In the genomic region with DNA sequence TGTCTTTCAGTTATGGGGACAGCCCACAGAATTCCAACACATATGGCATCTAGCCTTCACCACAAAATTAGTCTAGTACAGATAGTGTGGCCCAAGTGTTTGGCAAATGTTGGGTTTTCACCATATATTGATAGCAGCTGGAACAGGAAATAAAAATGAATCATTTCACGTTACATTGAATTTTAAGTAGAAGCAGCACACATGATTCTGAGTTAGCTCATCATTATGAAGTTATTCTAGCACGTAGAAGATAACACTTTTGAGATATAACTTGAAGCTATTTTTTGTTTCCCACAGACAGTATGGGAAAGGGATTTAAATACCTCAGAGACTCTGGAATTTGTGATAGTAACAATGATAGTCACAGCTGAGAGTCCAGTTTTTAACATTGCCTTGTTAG, we compare ENCODE assay signal across 16 cellular contexts.
DNase-seq lines count a peak whose midpoint lies in the region; ATAC-seq, FAIRE-seq and TF ChIP-seq lines count a peak whose summit lies in the region.
"Had no signal": no experiment of that assay in that cellular context is flagged by ENCODE, and none has a peak within 500 bp of the region (broad histone marks: within the 10 kb centered on the region; RNA-seq: fewer than 3 reads in every experiment).

No MANE protein-coding gene starts in this region.

- H3K9me3 ChIP-seq in endothelial cell of umbilical vein (replicated peaks; ENCODE audit: control insufficient read depth, insufficient read depth, low read length) (no peaks in the 10 kb centered on the region), mesenchymal stem cell (ENCODE audit: control insufficient read depth, low read length) (no peaks in the 10 kb centered on the region)
- H3K9me3 ChIP-seq: transverse colon had no signal

- peaks cover 0 to 7% of the 10 kb centered on the region in 2 experiments for H3K36me3 ChIP-seq in endothelial cell of umbilical vein (ENCODE audit: control insufficient read depth in 2 of 2, extremely low read depth in 1 of 2, insufficient read depth in 2 of 2, low read length in 2 of 2)
- H3K36me3 ChIP-seq in mesenchymal stem cell (ENCODE audit: control insufficient read depth in 1 of 2, insufficient read depth in 2 of 2, low read depth in 1 of 2, low read length in 2 of 2), result peaks cover 0 to 3% of the 10 kb centered on the region in 2 experiments

- no peak overlapping the region for H3K9ac ChIP-seq in endothelial cell of umbilical vein (replicated peaks; ENCODE audit: extremely low read depth, insufficient read depth, low read length)
- H3K9ac ChIP-seq in mesenchymal stem cell (ENCODE audit: low read length), result no peak overlapping the region
- H3K9ac ChIP-seq: parathyroid adenoma had no signal

- H2AK5ac ChIP-seq in mesenchymal stem cell (ENCODE audit: low read length, severe bottlenecking), result no peak overlapping the region

- H3K4me2 ChIP-seq in endothelial cell of umbilical vein (ENCODE audit: insufficient read depth, low read length) (no peak overlapping the region), mesenchymal stem cell (ENCODE audit: low read length, poor library complexity, severe bottlenecking) (no peak overlapping the region)

- FAIRE-seq in endothelial cell of umbilical vein (lab: Jason Lieb, UNC), result no peak

- no peak overlapping the region for H2BK5ac ChIP-seq in mesenchymal stem cell (ENCODE audit: low read depth, low read length, poor library complexity, severe bottlenecking)

- H3K18ac ChIP-seq in mesenchymal stem cell (ENCODE audit: low read depth in 1 of 2, low read length in 2 of 2), result no peak overlapping the region

- dilution Hi-C loops in endothelial cell of umbilical vein (cut with MboI; ENCODE audit: extremely low pct_ligation_motif_present, low sequenced_read_pairs), result no loop called here

- H2BK15ac ChIP-seq in mesenchymal stem cell (ENCODE audit: low read depth, poor library complexity, severe bottlenecking), result no peak overlapping the region

- no peak overlapping the region for H4K8ac ChIP-seq in mesenchymal stem cell (ENCODE audit: low read length)

- no peaks in the 10 kb centered on the region for H3K9me1 ChIP-seq in endothelial cell of umbilical vein (replicated peaks; ENCODE audit: control insufficient read depth, extremely low read depth, insufficient read depth, low read length)

- DNase-seq in AG09319 (ENCODE audit: extremely low read depth, low read depth) (peak; percentile 36), M059J (ENCODE audit: low read depth) (peak; percentile 26), endothelial cell of umbilical vein (ENCODE audit: low read depth, low spot score) (peak; percentile 45), mesenchymal stem cell (peak; percentile 36), SKM-1 (lab: John Stamatoyannopoulos, UW; ENCODE audit: unreplicated experiment) (no peak), NCI-H2029 treated with DMSO at 0.1 percent for 48 hours (lab: John Stamatoyannopoulos, UW) (no peak), NCI-H82 treated with DMSO at 0.1 percent for 48 hours (lab: John Stamatoyannopoulos, UW; ENCODE audit: unreplicated experiment) (no peak)
- DNase-seq: activated naive CD4-positive, alpha-beta T cell; C1 segment of cervical spinal cord; caudate nucleus; DMS79 treated with DMSO at 0.1 percent for 48 hours; NCI-H2171; NK-92 treated with Interleukin-12 subunit alpha and Interleukin-12 subunit beta, amount 100 ng/mL, for 24 hours; transverse colon had no signal

- H3K27ac ChIP-seq in endothelial cell of umbilical vein (ENCODE audit: insufficient read depth, low read depth, low read length) (no peak overlapping the region), mesenchymal stem cell (ENCODE audit: low read length, poor library complexity, severe bottlenecking) (no peak overlapping the region)
- H3K27ac ChIP-seq: parathyroid adenoma, transverse colon had no signal

- BruUV-seq in endothelial cell of umbilical vein (replicated peaks; lab: Mats Ljungman, UMichigan), result no TSS peak

- no peak overlapping the region for H3K4ac ChIP-seq in mesenchymal stem cell (ENCODE audit: low read depth in 1 of 2, low read length in 2 of 2)

- no peak for TF ChIP-seq POLR2A in endothelial cell of umbilical vein (IDR thresholded peaks at IDR 0.05; ENCODE audit: low read depth, low read length)

- H2BK12ac ChIP-seq in mesenchymal stem cell (ENCODE audit: low read length in 2 of 2), result no peak overlapping the region

- H2BK120ac ChIP-seq in mesenchymal stem cell (ENCODE audit: low read depth, low read length), result no peak overlapping the region

- CTCF ChIA-PET in endothelial cell of umbilical vein (lab: Charles Lee), result interaction anchor here (0.8 to 1.5 kb wide), 5 partner anchors 10 to 318 kb away, joined by 3 to 4 read pairs (median 4); partner anchors contain the start of gene FAT4

- WGBS in mesenchymal stem cell, result no CpG with 5 or more reads among the region's 2 CpGs

- no peak overlapping the region for H3K4me3 ChIP-seq in endothelial cell of umbilical vein (replicated peaks in 1 of 3; ENCODE audit: insufficient read depth in 1 of 3, low read depth in 1 of 3, low read length in 3 of 3)
- no peak overlapping the region for H3K4me3 ChIP-seq in mesenchymal stem cell (ENCODE audit: insufficient read depth in 1 of 2, low read depth in 1 of 2, low read length in 2 of 2)
- H3K4me3 ChIP-seq: transverse colon had no signal

- intact Hi-C loops in endothelial cell of umbilical vein (cut with micrococcal nuclease), result loop anchor here (2.0 kb wide), 1 partner anchor 119 kb away; the partner anchor contains the start of gene FAT4

- H3K79me2 ChIP-seq in endothelial cell of umbilical vein (ENCODE audit: control insufficient read depth, insufficient read depth, low read length), result no peaks in the 10 kb centered on the region
- H3K79me2 ChIP-seq: parathyroid adenoma had no signal

- no peak overlapping the region for H3K23ac ChIP-seq in mesenchymal stem cell (ENCODE audit: low read length in 2 of 2)

- H3K4me1 Mint-ChIP-seq in stimulated activated memory B cell treated with anti-CD40 and anti-IgM and Interleukin-4, amounts not matched to agents 10 μg/mL and 1 μg/mL and 100 μg/mL, for 72 hours, result no peaks in the 10 kb centered on the region

- no peak overlapping the region for H3K14ac ChIP-seq in mesenchymal stem cell (ENCODE audit: low read length in 2 of 2)

- no peak overlapping the region for H3K4me3 Mint-ChIP-seq in stimulated activated memory B cell treated with anti-CD40 and anti-IgM and Interleukin-4, amounts not matched to agents 10 μg/mL and 1 μg/mL and 100 μg/mL, for 72 hours

- H3K27me3 Mint-ChIP-seq in stimulated activated memory B cell treated with anti-CD40 and anti-IgM and Interleukin-4, amounts not matched to agents 10 μg/mL and 1 μg/mL and 100 μg/mL, for 72 hours, result no peaks in the 10 kb centered on the region

- ATAC-seq in stimulated activated memory B cell treated with anti-CD40 and anti-IgM and Interleukin-4, amounts not matched to agents 10 μg/mL and 1 μg/mL and 100 μg/mL, for 72 hours, result no peak

- no peak overlapping the region for H4K91ac ChIP-seq in mesenchymal stem cell (ENCODE audit: low read length)

- H3K36me3 Mint-ChIP-seq in stimulated activated memory B cell treated with anti-CD40 and anti-IgM and Interleukin-4, amounts not matched to agents 10 μg/mL and 1 μg/mL and 100 μg/mL, for 72 hours, result no peaks in the 10 kb centered on the region

- H3K27ac Mint-ChIP-seq in stimulated activated memory B cell treated with anti-CD40 and anti-IgM and Interleukin-4, amounts not matched to agents 10 μg/mL and 1 μg/mL and 100 μg/mL, for 72 hours, result no peak overlapping the region

- H3K27me3 ChIP-seq in endothelial cell of umbilical vein (ENCODE audit: control insufficient read depth in 2 of 2, insufficient read depth in 2 of 2, low read length in 2 of 2) (no peaks in the 10 kb centered on the region), mesenchymal stem cell (ENCODE audit: control insufficient read depth in 1 of 2, insufficient read depth in 1 of 2, low read length in 2 of 2) (no peaks in the 10 kb centered on the region)
- H3K27me3 ChIP-seq: transverse colon had no signal

- H3K4me1 ChIP-seq in endothelial cell of umbilical vein (ENCODE audit: control insufficient read depth, extremely low read depth, insufficient read depth, low read length) (peaks cover 6% of the 10 kb centered on the region), mesenchymal stem cell (ENCODE audit: control insufficient read depth, insufficient read depth, low read depth, low read length) (no peaks in the 10 kb centered on the region)
- H3K4me1 ChIP-seq: parathyroid adenoma, transverse colon had no signal

- POLR2A ChIA-PET in endothelial cell of umbilical vein (lab: Charles Lee), result no interaction called here

- peaks cover 6% of the 10 kb centered on the region for H3K9me3 Mint-ChIP-seq in stimulated activated memory B cell treated with anti-CD40 and anti-IgM and Interleukin-4, amounts not matched to agents 10 μg/mL and 1 μg/mL and 100 μg/mL, for 72 hours

- no peak for TF ChIP-seq CTCF in AG09319 (IDR thresholded peaks at IDR 0.05; ENCODE audit: low read depth, low read length)
- no peak for TF ChIP-seq CTCF in endothelial cell of umbilical vein (IDR thresholded peaks at IDR 0.05; ENCODE audit: extremely low read depth in 1 of 2, insufficient read depth in 1 of 2, low read depth in 1 of 2, low read length in 2 of 2)

- no peaks in the 10 kb centered on the region for H3K79me1 ChIP-seq in mesenchymal stem cell (replicated peaks; ENCODE audit: low read length, poor library complexity, severe bottlenecking)

- H4K20me1 ChIP-seq in endothelial cell of umbilical vein (replicated peaks; ENCODE audit: control insufficient read depth, extremely low read depth, insufficient read depth, low read length), result no peaks in the 10 kb centered on the region

- H2AFZ ChIP-seq in endothelial cell of umbilical vein (ENCODE audit: low read depth, low read length), result no peak overlapping the region
- H2AFZ ChIP-seq in mesenchymal stem cell (ENCODE audit: low read depth, low read length), result no peak overlapping the region
- H2AFZ ChIP-seq: parathyroid adenoma had no signal

TF ChIP-seq in endothelial cell of umbilical vein, 7 proteins besides CTCF, POLR2A, EP300 and RAD21:
- TF ChIP-seq POLR2AphosphoS5 (IDR thresholded peaks at IDR 0.05; ENCODE audit: insufficient read depth, low read depth, low read length), result no peak
- TF ChIP-seq FOS (IDR thresholded peaks at IDR 0.05; ENCODE audit: borderline replicate concordance, insufficient read depth, low read length), result peak; percentile 65
- no peak for TF ChIP-seq MAX (IDR thresholded peaks at IDR 0.05; ENCODE audit: insufficient read depth, insufficient read length)
- TF ChIP-seq GATA2 (IDR thresholded peaks at IDR 0.05; ENCODE audit: insufficient read depth, insufficient read length, low read depth, low read length), result peak; percentile 30
- TF ChIP-seq JUN (IDR thresholded peaks at IDR 0.05; ENCODE audit: borderline replicate concordance, insufficient read depth, insufficient read length, low read depth), result no peak
- TF ChIP-seq EZH2 (IDR thresholded peaks at IDR 0.05; ENCODE audit: borderline replicate concordance, low read depth, low read length, severe bottlenecking), result no peak
- TF ChIP-seq MYC (IDR thresholded peaks at IDR 0.05; ENCODE audit: low read depth, low read length), result no peak

Comparison
In these comparisons a context has a peak if more than half of its experiments do, and no peak if none do; other contexts are left out.
1. DNase-seq: peak in AG09319 (single experiment), M059J (single experiment), endothelial cell of umbilical vein (single experiment) and mesenchymal stem cell (single experiment); none in SKM-1 (single experiment), NCI-H2029 treated with DMSO at 0.1 percent for 48 hours (single experiment) and NCI-H82 treated with DMSO at 0.1 percent for 48 hours (single experiment).